In the genomic region with DNA sequence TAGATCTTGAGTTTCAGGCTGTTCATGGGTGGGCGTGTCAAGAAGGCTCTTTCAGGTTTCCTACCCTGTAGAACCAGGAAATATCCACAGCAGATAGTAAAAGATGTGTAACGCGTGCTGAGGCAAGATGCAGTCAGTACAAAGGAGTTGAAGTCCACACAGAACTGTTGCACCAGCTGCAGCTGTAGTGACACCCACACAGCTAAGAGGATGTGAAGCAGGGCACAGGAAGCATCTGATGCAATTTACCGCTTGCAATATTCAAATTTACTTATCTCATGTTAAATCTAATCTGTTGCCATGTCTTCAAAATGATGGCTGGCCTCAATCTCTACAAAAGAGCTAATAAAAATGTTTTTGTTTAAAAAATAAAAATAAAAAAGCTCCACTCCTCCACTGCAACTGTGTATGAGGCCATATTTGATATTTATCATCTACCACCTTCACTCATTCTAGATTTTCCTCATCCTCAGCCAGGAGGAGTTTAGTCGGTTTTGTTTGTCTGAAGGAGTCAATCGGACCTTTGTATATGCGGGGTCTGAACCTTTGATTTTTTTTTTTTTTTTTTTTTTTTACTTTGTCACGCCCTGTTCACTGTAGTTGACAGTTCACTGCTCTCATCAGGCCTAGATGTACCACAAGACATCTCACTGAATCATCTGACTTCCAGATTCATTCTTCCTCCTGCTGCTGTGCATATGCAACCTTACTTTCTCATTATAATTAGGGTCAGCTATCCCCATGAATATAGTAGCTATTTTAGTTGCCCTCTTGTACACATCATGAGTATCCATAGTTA, we compare ENCODE assay signal across 8 cellular contexts.
DNase-seq lines count a peak whose midpoint lies in the region; ATAC-seq, FAIRE-seq and TF ChIP-seq lines count a peak whose summit lies in the region.

No MANE protein-coding gene starts in this region.

- ATAC-seq in activated T-helper 17 cell treated with anti-CD3 and anti-CD28 coated beads, Interleukin-2, amount 50 U/mL, for 72 hours (replicated peaks) = peak; percentile 64
- no peak for ATAC-seq in left lobe of liver

- intact Hi-C loops in vagina (cut with DNase I) = no loop called here

- peak; percentile 52 for DNase-seq in activated naive CD4-positive, alpha-beta T cell treated with Interleukin-2 at 50 U/mL for 16 hours
- DNase-seq in activated naive CD4-positive, alpha-beta T cell (lab: John Stamatoyannopoulos, UW) = no peak
- DNase-seq in Jurkat, Clone E6-1 (ENCODE audit: low read depth, low spot score) = peak; percentile 82
- DNase-seq in stimulated activated CD8-positive, alpha-beta memory T cell treated with anti-CD3 and anti-CD28 coated beads, Interleukin-4, amount 100 ng/mL, for 48 hours = peak; percentile 56
- DNase-seq in frontal cortex (ENCODE audit: low spot score in 2 of 2) (no peak), vagina (ENCODE audit: extremely low spot score in 2 of 2) (no peak), left lobe of liver (ENCODE audit: low spot score) (no peak)

- no peaks in the 10 kb centered on the region for H3K36me3 ChIP-seq in vagina

- no peaks in the 10 kb centered on the region for H3K27me3 ChIP-seq in vagina

- TF ChIP-seq CTCF in vagina (IDR thresholded peaks at IDR 0.05) = no peak

- H3K4me3 Mint-ChIP-seq in activated T-helper 17 cell treated with anti-CD3 and anti-CD28 coated beads, Interleukin-2, amount 50 U/mL, for 72 hours = peak overlapping the region; percentile 75

- peaks cover 50% of the 10 kb centered on the region for H3K4me1 Mint-ChIP-seq in activated T-helper 17 cell treated with anti-CD3 and anti-CD28 coated beads, Interleukin-2, amount 50 U/mL, for 72 hours

- H3K9me3 Mint-ChIP-seq in activated T-helper 17 cell treated with anti-CD3 and anti-CD28 coated beads, Interleukin-2, amount 50 U/mL, for 72 hours = peaks cover 4% of the 10 kb centered on the region

- TF ChIP-seq POLR2A in vagina (IDR thresholded peaks at IDR 0.05) = no peak

- H3K27ac Mint-ChIP-seq in activated T-helper 17 cell treated with anti-CD3 and anti-CD28 coated beads, Interleukin-2, amount 50 U/mL, for 72 hours = peak overlapping the region; percentile 89

- H3K36me3 Mint-ChIP-seq in activated T-helper 17 cell treated with anti-CD3 and anti-CD28 coated beads, Interleukin-2, amount 50 U/mL, for 72 hours (ENCODE audit: low read depth) = peaks cover 9% of the 10 kb centered on the region

- H3K27ac ChIP-seq in vagina = no peak overlapping the region

- no peaks in the 10 kb centered on the region for H3K27me3 Mint-ChIP-seq in activated T-helper 17 cell treated with anti-CD3 and anti-CD28 coated beads, Interleukin-2, amount 50 U/mL, for 72 hours

- FAIRE-seq in frontal cortex (lab: Jason Lieb, UNC) = no peak

- peaks cover 23% of the 10 kb centered on the region for H3K4me1 ChIP-seq in vagina

- H3K4me3 ChIP-seq in Jurkat, Clone E6-1 (ENCODE audit: low read length) = no peak overlapping the region
- no peak overlapping the region for H3K4me3 ChIP-seq in vagina

- H3K9me3 ChIP-seq in vagina = no peaks in the 10 kb centered on the region

Comparison
In these comparisons a context has a peak if more than half of its experiments do, and no peak if none do; other contexts are left out.
1. DNase-seq: peak in activated naive CD4-positive, alpha-beta T cell treated with Interleukin-2 at 50 U/mL for 16 hours (single experiment), Jurkat, Clone E6-1 (single experiment) and stimulated activated CD8-positive, alpha-beta memory T cell treated with anti-CD3 and anti-CD28 coated beads, Interleukin-4, amount 100 ng/mL, for 48 hours (single experiment); none in activated naive CD4-positive, alpha-beta T cell (0 of 4), frontal cortex (0 of 2), vagina (0 of 2) and left lobe of liver (single experiment).